ENCODE assay signal across 8 cellular contexts in the genomic region with DNA sequence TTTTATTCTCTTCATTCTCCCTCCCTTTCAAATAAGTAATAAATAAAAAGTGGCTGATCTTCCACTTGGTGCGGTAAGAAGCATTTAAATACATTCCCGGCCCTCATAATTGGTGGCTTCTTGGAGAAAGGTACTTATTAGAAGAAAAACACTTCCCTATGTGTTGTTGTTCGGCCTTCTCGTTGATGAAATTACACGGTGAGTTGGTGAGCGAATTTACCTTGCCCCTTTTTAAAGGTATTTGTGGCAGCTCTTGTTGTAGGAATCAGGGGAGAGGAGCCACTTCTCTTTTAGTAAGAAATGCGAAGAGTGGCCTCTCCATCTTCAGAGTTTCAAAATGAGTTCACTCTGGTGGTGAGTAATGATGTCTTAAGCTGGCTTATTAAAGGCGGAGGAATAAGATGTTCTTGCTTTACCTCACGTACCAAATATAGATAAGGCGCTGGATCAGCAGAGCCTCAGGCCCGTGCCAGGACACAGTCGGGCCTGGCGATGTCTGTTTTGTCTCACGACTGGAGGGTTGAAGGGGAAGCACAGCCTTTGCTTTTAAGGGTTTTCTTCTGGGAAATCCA.
DNase-seq lines count a peak whose midpoint lies in the region; ATAC-seq and TF ChIP-seq lines count a peak whose summit lies in the region.

No MANE protein-coding gene starts in this region.

- H3K4me3 ChIP-seq in ovary, result no peak overlapping the region

- H3K9me3 ChIP-seq in ovary, result no peaks in the 10 kb centered on the region

- TF ChIP-seq POLR2A in ovary (IDR thresholded peaks at IDR 0.05), result no peak

- 25 to 44% (median 43%) methylated on average over 14 of the region's 14 CpGs for WGBS in ovary, 3 donors

- no peaks in the 10 kb centered on the region for H3K27me3 ChIP-seq in ovary

- peak in 1 of 3 donors; percentile 18 for TF ChIP-seq CTCF in ovary (IDR thresholded peaks at IDR 0.05)

- intact Hi-C loops in ovary (cut with DNase I), result no loop called here
- intact Hi-C loops in sciatic nerve (cut with DNase I), result no loop called here

- DNase-seq in GM04504 (ENCODE audit: low read depth), result peak; percentile 48
- DNase-seq in brain pericyte (ENCODE audit: low read depth, low spot score), result peak; percentile 20
- DNase-seq in ovary, result peak; percentile 67 to 87 (median 78)
- DNase-seq in Ammon's horn (ENCODE audit: low spot score), result no peak
- no peak for DNase-seq in sciatic nerve (ENCODE audit: low spot score)
- DNase-seq in NCI-H82 treated with DMSO at 0.1 percent for 48 hours (lab: John Stamatoyannopoulos, UW; ENCODE audit: unreplicated experiment), result no peak
- DNase-seq in NCI-H1436 treated with DMSO at 0.1 percent for 48 hours (lab: John Stamatoyannopoulos, UW), result no peak

- H3K36me3 ChIP-seq in ovary, result no peaks in the 10 kb centered on the region

- no peak for TF ChIP-seq EP300 in ovary (IDR thresholded peaks at IDR 0.05)

- H3K4me1 ChIP-seq in ovary (ENCODE audit: insufficient read depth), result peaks cover 3% of the 10 kb centered on the region

- H3K27ac ChIP-seq in ovary, result peak overlapping the region; percentile 23 to 25

- ATAC-seq in HG03342 (IDR thresholded peaks at IDR 0.05; ENCODE audit: unreplicated experiment), result peak; percentile 57
- ATAC-seq in sciatic nerve, result no peak

Comparison
In these comparisons a context has a peak if more than half of its experiments do, and no peak if none do; other contexts are left out.
1. DNase-seq: peak in GM04504 (single experiment), brain pericyte (single experiment) and ovary (5 of 5); none in Ammon's horn (single experiment), sciatic nerve (single experiment), NCI-H82 treated with DMSO at 0.1 percent for 48 hours (single experiment) and NCI-H1436 treated with DMSO at 0.1 percent for 48 hours (single experiment).